8 cellular contexts compared by ENCODE assay signal in the genomic region with DNA sequence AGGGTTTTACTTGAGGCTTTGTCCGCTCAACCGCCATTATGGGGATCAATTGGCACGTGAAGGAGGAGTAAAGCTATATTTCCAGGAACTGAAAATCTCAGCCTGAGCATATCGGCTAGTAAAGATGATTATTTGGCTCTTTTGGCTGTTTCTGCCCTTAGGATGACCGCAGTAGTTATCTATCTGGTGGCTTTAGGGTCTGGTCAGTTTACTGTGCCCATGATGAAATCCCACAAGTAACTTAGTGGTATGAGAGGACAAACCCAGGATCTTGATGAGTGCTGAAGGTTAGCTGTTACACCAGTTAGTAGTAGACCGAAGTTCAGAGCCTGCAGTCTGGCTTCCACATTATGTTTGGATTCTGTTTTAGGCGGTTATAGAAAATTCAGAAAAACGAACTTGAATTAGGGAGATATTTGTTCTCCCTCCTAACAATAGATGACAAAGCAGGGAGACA. TPM values are rescaled to one million over a fixed set of nuclear protein-coding genes. Genes with fewer than 3 reads are reported as not detected.
A peak's percentile ranks its signal among the peaks of the same experiment; 100 is the strongest.
DNase-seq lines count a peak whose midpoint lies in the region; ATAC-seq, FAIRE-seq and TF ChIP-seq lines count a peak whose summit lies in the region.

No MANE protein-coding gene starts in this region.

- H3K27me3 Mint-ChIP-seq in dendritic cell treated with granulocyte-macrophage colony-stimulating factor and Interleukin-4, amounts not matched to agents 40 ng/mL and 50 ng/mL, for 4 days, result no peaks in the 10 kb centered on the region
- no peaks in the 10 kb centered on the region for H3K27me3 Mint-ChIP-seq in natural killer cell treated with Interleukin-12 subunit alpha and Interleukin-12 subunit beta and Interleukin-15 and Interleukin-18, amount 100 ng/mL, for 72 hours

- H3K36me3 Mint-ChIP-seq in dendritic cell treated with granulocyte-macrophage colony-stimulating factor and Interleukin-4, amounts not matched to agents 40 ng/mL and 50 ng/mL, for 4 days (ENCODE audit: low read depth), result peaks cover 83% of the 10 kb centered on the region
- H3K36me3 Mint-ChIP-seq in natural killer cell treated with Interleukin-12 subunit alpha and Interleukin-12 subunit beta and Interleukin-15 and Interleukin-18, amount 100 ng/mL, for 72 hours, result peaks cover 50% of the 10 kb centered on the region

- peak overlapping the region; percentile 99 for H3K4me3 ChIP-seq in NB4 (ENCODE audit: low read depth, low read length)

- H3K9me3 Mint-ChIP-seq in dendritic cell treated with granulocyte-macrophage colony-stimulating factor and Interleukin-4, amounts not matched to agents 40 ng/mL and 50 ng/mL, for 4 days, result no peaks in the 10 kb centered on the region
- no peaks in the 10 kb centered on the region for H3K9me3 Mint-ChIP-seq in natural killer cell treated with Interleukin-12 subunit alpha and Interleukin-12 subunit beta and Interleukin-15 and Interleukin-18, amount 100 ng/mL, for 72 hours

- TF ChIP-seq POLR2A in NB4 (IDR thresholded peaks at IDR 0.05; ENCODE audit: extremely low read depth, insufficient read length), result no peak

- no peak for ATAC-seq in natural killer cell treated with Interleukin-12 subunit alpha and Interleukin-12 subunit beta and Interleukin-15 and Interleukin-18, amount 100 ng/mL, for 72 hours
- no peak for ATAC-seq in GM18868 (IDR thresholded peaks at IDR 0.05; ENCODE audit: unreplicated experiment)

- no peak for TF ChIP-seq CTCF in NB4 (IDR thresholded peaks at IDR 0.05; ENCODE audit: low read depth, low read length)

- in situ Hi-C loops in Caki2 (cut with HindIII; ENCODE audit: low pct_unique_long_range_greater_than_20kb, low sequenced_read_pairs), result no loop called here

- H3K4me1 Mint-ChIP-seq in dendritic cell treated with granulocyte-macrophage colony-stimulating factor and Interleukin-4, amounts not matched to agents 40 ng/mL and 50 ng/mL, for 4 days (ENCODE audit: low read depth), result peaks cover 52% of the 10 kb centered on the region
- H3K4me1 Mint-ChIP-seq in natural killer cell treated with Interleukin-12 subunit alpha and Interleukin-12 subunit beta and Interleukin-15 and Interleukin-18, amount 100 ng/mL, for 72 hours (ENCODE audit: low read depth in 2 of 2), result peaks cover 51 to 52% of the 10 kb centered on the region in 2 donors

- peak overlapping the region; percentile 99 for H3K27ac Mint-ChIP-seq in dendritic cell treated with granulocyte-macrophage colony-stimulating factor and Interleukin-4, amounts not matched to agents 40 ng/mL and 50 ng/mL, for 4 days
- peak overlapping the region; percentile 97 for H3K27ac Mint-ChIP-seq in natural killer cell treated with Interleukin-12 subunit alpha and Interleukin-12 subunit beta and Interleukin-15 and Interleukin-18, amount 100 ng/mL, for 72 hours

- H3K4me3 Mint-ChIP-seq in dendritic cell treated with granulocyte-macrophage colony-stimulating factor and Interleukin-4, amounts not matched to agents 40 ng/mL and 50 ng/mL, for 4 days, result peak overlapping the region; percentile 96
- peak overlapping the region; percentile 98 for H3K4me3 Mint-ChIP-seq in natural killer cell treated with Interleukin-12 subunit alpha and Interleukin-12 subunit beta and Interleukin-15 and Interleukin-18, amount 100 ng/mL, for 72 hours

- DNase-seq in Caki2 (ENCODE audit: low read depth), result peak; percentile 39
- peak; percentile 57 for DNase-seq in NB4 (ENCODE audit: low read depth)
- DNase-seq in natural killer cell treated with Interleukin-12 subunit alpha and Interleukin-12 subunit beta and Interleukin-15 and Interleukin-18, amount 100 ng/mL, for 72 hours (ENCODE audit: low spot score), result no peak
- DNase-seq in stimulated activated CD4-positive, alpha-beta T cell treated with anti-CD3 and anti-CD28 coated beads, Interleukin-2, amount 100 ng/mL, for 24 hours, result no peak
- DNase-seq in GOT3 (lab: John Stamatoyannopoulos, UW), result no peak
- DNase-seq in GM19239 (ENCODE audit: insufficient read length, low spot score), result no peak

- intact Hi-C loops in dendritic cell treated with granulocyte-macrophage colony-stimulating factor and Interleukin-4, amounts not matched to agents 40 ng/mL and 50 ng/mL, for 4 days (cut with micrococcal nuclease), result no loop called here

- FAIRE-seq in GM19239 (lab: Jason Lieb, UNC), result no peak

RNA-seq across cellular contexts. Expression of a gene that starts 1.2 kb away (rescaled TPM):
- total RNA-seq in Caki2 (2014; rRNA removed; shearing (Covaris generic); ENCODE audit: low replicate concordance), result 56.5 and 59.5 TPM in 2 replicates
- 100 to 1,000 TPM; 246 to 503 TPM for total RNA-seq in natural killer cell treated with Interleukin-12 subunit alpha and Interleukin-12 subunit beta and Interleukin-15 and Interleukin-18, amount 100 ng/mL, for 72 hours

RNA-seq across cellular contexts. Expression of a gene that starts 21.1 kb away (rescaled TPM):
- 61.5 and 69.2 TPM in 2 replicates for total RNA-seq in Caki2 (2014; rRNA removed; shearing (Covaris generic); ENCODE audit: low replicate concordance)
- total RNA-seq in natural killer cell treated with Interleukin-12 subunit alpha and Interleukin-12 subunit beta and Interleukin-15 and Interleukin-18, amount 100 ng/mL, for 72 hours, result 10 to 100 TPM; 24.9 to 37.1 TPM

RNA-seq across cellular contexts. Expression of a gene that starts 37.2 kb away (rescaled TPM):
- 2.0 and 3.4 TPM in 2 replicates for total RNA-seq in Caki2 (2014; rRNA removed; shearing (Covaris generic); ENCODE audit: low replicate concordance)
- total RNA-seq in natural killer cell treated with Interleukin-12 subunit alpha and Interleukin-12 subunit beta and Interleukin-15 and Interleukin-18, amount 100 ng/mL, for 72 hours, result 100 to 1,000 TPM in 1 of 2 donors, 10 to 100 TPM in 1; 83.2 to 160 TPM

RNA-seq across cellular contexts. Expression of a gene that starts 44.1 kb away (rescaled TPM):
- not detected in 2 replicates for total RNA-seq in Caki2 (2014; rRNA removed; shearing (Covaris generic); ENCODE audit: low replicate concordance)
- total RNA-seq in natural killer cell treated with Interleukin-12 subunit alpha and Interleukin-12 subunit beta and Interleukin-15 and Interleukin-18, amount 100 ng/mL, for 72 hours, result 10 to 100 TPM; 30.5 to 50.7 TPM

RNA-seq across cellular contexts. Expression of a gene that starts 55.4 kb away (rescaled TPM):
- total RNA-seq in Caki2 (2014; rRNA removed; shearing (Covaris generic); ENCODE audit: low replicate concordance), result 166 and 213 TPM in 2 replicates
- total RNA-seq in natural killer cell treated with Interleukin-12 subunit alpha and Interleukin-12 subunit beta and Interleukin-15 and Interleukin-18, amount 100 ng/mL, for 72 hours, result 100 to 1,000 TPM; 116 to 149 TPM

Comparison
In these comparisons a context has a peak if more than half of its experiments do, and no peak if none do; other contexts are left out.
1. DNase-seq: peak in Caki2 (single experiment) and NB4 (single experiment); none in natural killer cell treated with Interleukin-12 subunit alpha and Interleukin-12 subunit beta and Interleukin-15 and Interleukin-18, amount 100 ng/mL, for 72 hours (single experiment), stimulated activated CD4-positive, alpha-beta T cell treated with anti-CD3 and anti-CD28 coated beads, Interleukin-2, amount 100 ng/mL, for 24 hours (0 of 2), GOT3 (single experiment) and GM19239 (single experiment).
2. RNA of a gene that starts 37.2 kb away (total RNA-seq): 83.2 to 160 TPM in natural killer cell treated with Interleukin-12 subunit alpha and Interleukin-12 subunit beta and Interleukin-15 and Interleukin-18, amount 100 ng/mL, for 72 hours; 2.0 to 3.4 TPM in Caki2; every median in the first group is over 10 times any median in the second.